22 cellular contexts compared by ENCODE assay signal in genomic region chr1:202593845-202594244, GRCh38.
DNase-seq lines count a peak whose midpoint lies in the region; ATAC-seq and TF ChIP-seq lines count a peak whose summit lies in the region.
"Had no signal": no experiment of that assay in that cellular context is flagged by ENCODE, and none has a peak within 500 bp of the region (broad histone marks: within the 10 kb centered on the region; RNA-seq: fewer than 3 reads in every experiment).

No MANE protein-coding gene starts in this region.

- peak; percentile 47 for DNase-seq in EL
- peak; percentile 55 for DNase-seq in NCI-H226
- DNase-seq in coronary artery (ENCODE audit: low spot score): no peak
- no peak for DNase-seq in gastrocnemius medialis
- no peak for DNase-seq in SW 1271 (lab: John Stamatoyannopoulos, UW)
- DNase-seq in T-helper 17 cell: no peak
- DNase-seq in activated naive CD8-positive, alpha-beta T cell treated with anti-CD3 and anti-CD28 coated beads for 36 hours: no peak
- DNase-seq: activated B cell treated with CpG ODN at 0.5 μM for 24 hours; activated CD8-positive, alpha-beta memory T cell treated with anti-CD3 and anti-CD28 coated beads for 24 hours; hypothalamus; left lung; NCI-H1930; NCI-H774; ovary; spleen; stimulated activated naive CD4-positive, alpha-beta T cell; T-cell; upper lobe of right lung had no signal

- ATAC-seq in gastrocnemius medialis: no peak
- no peak for ATAC-seq in GM18858 (IDR thresholded peaks at IDR 0.05; ENCODE audit: unreplicated experiment)
- no peak for ATAC-seq in T-helper 17 cell
- ATAC-seq: left lung, T-cell, upper lobe of right lung had no signal

- no peaks in the 10 kb centered on the region for H3K9me3 Mint-ChIP-seq in activated naive CD8-positive, alpha-beta T cell treated with anti-CD3 and anti-CD28 coated beads for 36 hours
- H3K9me3 Mint-ChIP-seq: activated B cell treated with CpG ODN at 0.5 μM for 24 hours; activated T-helper 2 cell treated with anti-CD3 and anti-CD28 coated beads, Interferon-gamma antibody, Interleukin-2, Interleukin-4, amounts not matched to agents 10 μg/mL and 5 μg/mL and 100 μg/mL, durations not matched to agents 14 hours and 24 hours and 36 hours; T-cell had no signal

- H3K27me3 ChIP-seq in gastrocnemius medialis: no peaks in the 10 kb centered on the region
- H3K27me3 ChIP-seq: esophagus muscularis mucosa, ovary, spleen, upper lobe of right lung had no signal

- peaks cover 33 to 40% of the 10 kb centered on the region in 2 donors for H3K4me1 ChIP-seq in gastrocnemius medialis

- no peaks in the 10 kb centered on the region for H3K9me3 ChIP-seq in gastrocnemius medialis
- no peaks in the 10 kb centered on the region for H3K9me3 ChIP-seq in T-helper 17 cell (ENCODE audit: control insufficient read depth, low read length, poor library complexity, severe bottlenecking)
- H3K9me3 ChIP-seq: esophagus muscularis mucosa, left lung, ovary, spleen, upper lobe of right lung had no signal

- H3K4me3 Mint-ChIP-seq in T-helper 17 cell: no peak overlapping the region
- no peak overlapping the region for H3K4me3 Mint-ChIP-seq in activated naive CD8-positive, alpha-beta T cell treated with anti-CD3 and anti-CD28 coated beads for 36 hours
- H3K4me3 Mint-ChIP-seq: activated B cell treated with CpG ODN at 0.5 μM for 24 hours; dendritic cell treated with granulocyte-macrophage colony-stimulating factor and Interleukin-4, amounts not matched to agents 40 ng/mL and 50 ng/mL, for 4 days; T-cell had no signal

- H3K27ac ChIP-seq in coronary artery (peak overlapping the region; percentile 62 to 66), gastrocnemius medialis (peak overlapping the region in 3 of 4 donors; percentile 20 to 57 (median 51))
- H3K27ac ChIP-seq: left lung, ovary, spleen, upper lobe of right lung had no signal

- H3K36me3 Mint-ChIP-seq in T-helper 17 cell (ENCODE audit: low read depth): peaks cover 13% of the 10 kb centered on the region
- H3K36me3 Mint-ChIP-seq in activated naive CD8-positive, alpha-beta T cell treated with anti-CD3 and anti-CD28 coated beads for 36 hours: peaks cover 1% of the 10 kb centered on the region

- no peaks in the 10 kb centered on the region for H3K27me3 Mint-ChIP-seq in T-helper 17 cell
- H3K27me3 Mint-ChIP-seq in activated naive CD8-positive, alpha-beta T cell treated with anti-CD3 and anti-CD28 coated beads for 36 hours: no peaks in the 10 kb centered on the region
- H3K27me3 Mint-ChIP-seq: T-cell had no signal

- peaks cover 6% of the 10 kb centered on the region for H3K4me1 Mint-ChIP-seq in T-helper 17 cell
- no peaks in the 10 kb centered on the region for H3K4me1 Mint-ChIP-seq in activated naive CD8-positive, alpha-beta T cell treated with anti-CD3 and anti-CD28 coated beads for 36 hours

- TF ChIP-seq CTCF in coronary artery (IDR thresholded peaks at IDR 0.05) (no peak), gastrocnemius medialis (IDR thresholded peaks at IDR 0.05 in 4 of 5, conservative IDR thresholded peaks at IDR 0.05 in 1 of 5) (no peak)

- TF ChIP-seq POLR2A in gastrocnemius medialis (IDR thresholded peaks at IDR 0.05): no peak

- no peak overlapping the region for H3K27ac Mint-ChIP-seq in T-helper 17 cell
- no peak overlapping the region for H3K27ac Mint-ChIP-seq in activated naive CD8-positive, alpha-beta T cell treated with anti-CD3 and anti-CD28 coated beads for 36 hours
- H3K27ac Mint-ChIP-seq: activated B cell treated with CpG ODN at 0.5 μM for 24 hours; activated T-helper 2 cell treated with anti-CD3 and anti-CD28 coated beads, Interferon-gamma antibody, Interleukin-2, Interleukin-4, amounts not matched to agents 10 μg/mL and 5 μg/mL and 100 μg/mL, durations not matched to agents 14 hours and 24 hours and 36 hours; dendritic cell treated with granulocyte-macrophage colony-stimulating factor and Interleukin-4, amounts not matched to agents 40 ng/mL and 50 ng/mL, for 4 days; T-cell had no signal

- H3K36me3 ChIP-seq in gastrocnemius medialis: no peaks in the 10 kb centered on the region
- H3K36me3 ChIP-seq: ovary, upper lobe of right lung had no signal

- intact Hi-C loops in gastrocnemius medialis (cut with DNase I; ENCODE audit: low total_unique reads): loop anchor here (10.0 kb wide), 1 partner anchor 249 kb away; the partner anchor contains the start of genes PPP1R12B and UBE2T

- in situ Hi-C loops in gastrocnemius medialis (cut with MboI; ENCODE audit: low sequenced_read_pairs in 4 of 4): loop anchor here in 3 of 4 donors (10.0 to 25.0 kb wide), 2 partner anchors 89 to 257 kb away; partner anchors contain the start of genes PPP1R12B (in 2 of the 3) and UBE2T (in 2 of the 3)

- H3K4me3 ChIP-seq in coronary artery: no peak overlapping the region
- no peak overlapping the region for H3K4me3 ChIP-seq in gastrocnemius medialis
- H3K4me3 ChIP-seq: esophagus muscularis mucosa, left lung, ovary, spleen, upper lobe of right lung had no signal

Comparison
In these comparisons a context has a peak if more than half of its experiments do, and no peak if none do; other contexts are left out.
1. DNase-seq: peak in EL (single experiment) and NCI-H226 (single experiment); none in coronary artery (single experiment), gastrocnemius medialis (0 of 2), SW 1271 (0 of 2), T-helper 17 cell (0 of 3) and activated naive CD8-positive, alpha-beta T cell treated with anti-CD3 and anti-CD28 coated beads for 36 hours (single experiment).